18 cellular contexts compared by ENCODE assay signal in the genomic region with DNA sequence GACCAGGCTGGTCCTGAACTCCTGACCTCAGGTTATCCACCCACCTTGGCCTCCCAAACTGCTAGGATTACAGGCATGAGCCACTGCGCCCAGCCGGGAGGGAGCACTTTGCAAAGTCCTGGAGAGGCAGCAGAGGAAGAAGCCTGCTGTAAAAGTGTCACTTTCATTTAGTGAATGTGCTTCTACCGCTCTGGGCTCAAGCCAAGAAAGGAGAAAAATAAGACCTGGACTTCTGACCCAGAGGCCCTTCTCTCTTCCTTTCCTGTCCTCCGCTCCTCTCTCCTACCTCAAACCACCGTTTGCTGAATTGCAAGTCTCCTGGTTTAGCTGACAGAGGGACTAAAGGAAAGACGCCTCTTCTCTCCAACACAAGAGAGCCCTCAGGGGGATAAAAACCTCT.
DNase-seq lines count a peak whose midpoint lies in the region; ATAC-seq and TF ChIP-seq lines count a peak whose summit lies in the region.
"Had no signal": no experiment of that assay in that cellular context is flagged by ENCODE, and none has a peak within 500 bp of the region (broad histone marks: within the 10 kb centered on the region; RNA-seq: fewer than 3 reads in every experiment).

No MANE protein-coding gene starts in this region.

- H4K20me1 ChIP-seq in BLaER1: no peaks in the 10 kb centered on the region
- no peaks in the 10 kb centered on the region for H4K20me1 ChIP-seq in OCI-LY7 (ENCODE audit: insufficient read depth, low read length)

- no peak for ATAC-seq in upper lobe of left lung (ENCODE audit: low FRiP score in 2 of 2)
- ATAC-seq: HCT116, Panc1, T-cell had no signal

- no peaks in the 10 kb centered on the region for H3K9me2 ChIP-seq in OCI-LY7 (ENCODE audit: insufficient read depth, low read length)

- TF ChIP-seq CTCF in endodermal cell (conservative IDR thresholded peaks at IDR 0.05) (no peak), mesothelial cell of epicardium (IDR thresholded peaks at IDR 0.05; ENCODE audit: unreplicated experiment) (no peak), upper lobe of left lung (IDR thresholded peaks at IDR 0.05) (no peak), OCI-LY7 (conservative IDR thresholded peaks at IDR 0.05; ENCODE audit: low read length) (no peak)

- peaks cover 40% of the 10 kb centered on the region for H3K4me1 ChIP-seq in BLaER1
- peaks cover 16% of the 10 kb centered on the region for H3K4me1 ChIP-seq in endodermal cell (ENCODE audit: control insufficient read depth, insufficient read depth, low read length)
- no peaks in the 10 kb centered on the region for H3K4me1 ChIP-seq in upper lobe of left lung
- H3K4me1 ChIP-seq in OCI-LY7 (ENCODE audit: insufficient read depth, low read length, poor library complexity, severe bottlenecking): no peaks in the 10 kb centered on the region

- H3K4me3 ChIP-seq in BLaER1 (no peak overlapping the region), endodermal cell (ENCODE audit: low read length) (no peak overlapping the region), upper lobe of left lung (no peak overlapping the region), OCI-LY7 (ENCODE audit: low read depth, low read length, poor library complexity, severe bottlenecking) (no peak overlapping the region)
- H3K4me3 ChIP-seq: GM23248 had no signal

- H3K79me2 ChIP-seq in OCI-LY7 (ENCODE audit: insufficient read depth, low read depth, low read length): no peaks in the 10 kb centered on the region

- H3K9ac ChIP-seq in BLaER1: no peak overlapping the region
- H3K9ac ChIP-seq in endodermal cell (ENCODE audit: extremely low read depth, low read length, poor library complexity, severe bottlenecking): no peak overlapping the region
- H3K9ac ChIP-seq: GM23248 had no signal

- TF ChIP-seq EP300 in upper lobe of left lung (IDR thresholded peaks at IDR 0.05): no peak

- no TSS peak for BruUV-seq in OCI-LY7 (replicated peaks; lab: Mats Ljungman, UMichigan)

- no peak overlapping the region for H3K27ac ChIP-seq in BLaER1
- H3K27ac ChIP-seq in endodermal cell (ENCODE audit: low read depth, low read length): no peak overlapping the region
- H3K27ac ChIP-seq in upper lobe of left lung: no peak overlapping the region
- no peak overlapping the region for H3K27ac ChIP-seq in OCI-LY7 (ENCODE audit: low read depth, low read length, poor library complexity, severe bottlenecking)
- H3K27ac ChIP-seq: GM23248 had no signal

- POLR2A ChIA-PET in OCI-LY7 (lab: Charles Lee): no interaction called here

- H3K27ac Mint-ChIP-seq in endodermal cell (peak overlapping the region; percentile 86), mesothelial cell of epicardium (peak overlapping the region; percentile 21)
- H3K27ac Mint-ChIP-seq: CD4-positive, alpha-beta T cell; T-cell had no signal

- H3K4me3 Mint-ChIP-seq in endodermal cell: no peak overlapping the region
- no peak overlapping the region for H3K4me3 Mint-ChIP-seq in mesothelial cell of epicardium
- H3K4me3 Mint-ChIP-seq: CD4-positive, alpha-beta T cell; T-cell had no signal

- intact Hi-C loops in OCI-LY7 (cut with micrococcal nuclease; ENCODE audit: unreplicated experiment): no loop called here

- 61 to 75% methylated on average over 6 of the region's 6 CpGs for WGBS in endodermal cell (ENCODE audit: insufficient coverage in 1 of 2, insufficient read length in 1 of 2), 2 experiments
- WGBS in upper lobe of left lung, 2 donors: 66 to 83% methylated on average over 6 of the region's 6 CpGs

- H3K36me3 ChIP-seq in BLaER1 (no peaks in the 10 kb centered on the region), endodermal cell (ENCODE audit: control insufficient read depth, insufficient read depth, low read length) (no peaks in the 10 kb centered on the region), upper lobe of left lung (no peaks in the 10 kb centered on the region), OCI-LY7 (ENCODE audit: insufficient read depth, low read length) (no peaks in the 10 kb centered on the region)

- peak overlapping the region; percentile 58 for H3K4me2 ChIP-seq in BLaER1
- no peak overlapping the region for H3K4me2 ChIP-seq in OCI-LY7 (ENCODE audit: low read length)

- H3K4me1 Mint-ChIP-seq in endodermal cell: peaks cover 23% of the 10 kb centered on the region
- H3K4me1 Mint-ChIP-seq in mesothelial cell of epicardium: peaks cover 34% of the 10 kb centered on the region
- H3K4me1 Mint-ChIP-seq: T-cell had no signal

- no peak for TF ChIP-seq POLR2A in upper lobe of left lung (IDR thresholded peaks at IDR 0.05)

- peaks cover 10% of the 10 kb centered on the region for H3K27me3 Mint-ChIP-seq in endodermal cell (ENCODE audit: insufficient read depth)
- H3K27me3 Mint-ChIP-seq in mesothelial cell of epicardium (ENCODE audit: low read depth): peaks cover 6% of the 10 kb centered on the region

- H3K9me3 Mint-ChIP-seq in endodermal cell (no peaks in the 10 kb centered on the region), mesothelial cell of epicardium (no peaks in the 10 kb centered on the region)
- H3K9me3 Mint-ChIP-seq: CD4-positive, alpha-beta T cell; T-cell had no signal

- H3K36me3 Mint-ChIP-seq in endodermal cell (ENCODE audit: low read depth) (no peaks in the 10 kb centered on the region), mesothelial cell of epicardium (no peaks in the 10 kb centered on the region)
- H3K36me3 Mint-ChIP-seq: T-cell had no signal

- H3K9me3 ChIP-seq in BLaER1 (no peaks in the 10 kb centered on the region), endodermal cell (ENCODE audit: control insufficient read depth, low read length) (no peaks in the 10 kb centered on the region), upper lobe of left lung (no peaks in the 10 kb centered on the region), OCI-LY7 (ENCODE audit: low read length) (no peaks in the 10 kb centered on the region)

- CTCF ChIA-PET in OCI-LY7 (lab: Charles Lee; ENCODE audit: unreplicated experiment): no interaction called here

- H2AFZ ChIP-seq in OCI-LY7 (ENCODE audit: low read length): no peak overlapping the region
- H2AFZ ChIP-seq: GM23248 had no signal

- DNase-seq in ELF-1 (ENCODE audit: low read depth, low spot score): peak; percentile 29
- DNase-seq in endodermal cell: no peak
- DNase-seq in mesothelial cell of epicardium (ENCODE audit: low spot score in 2 of 2, unreplicated experiment in 2 of 2): no peak
- no peak for DNase-seq in upper lobe of left lung
- no peak for DNase-seq in iPS-NIHi7 (ENCODE audit: extremely low spot score)
- DNase-seq in OCI-LY7 (ENCODE audit: low spot score): no peak
- DNase-seq: ACHN; Calu3; CD4-positive, alpha-beta T cell; DMS79; GM23248; KBM-7; MV-4-11; NCI-H774; T-cell had no signal

- H3K27me3 ChIP-seq in BLaER1 (no peaks in the 10 kb centered on the region), endodermal cell (ENCODE audit: control insufficient read depth, insufficient read depth, low read length, poor library complexity, severe bottlenecking) (no peaks in the 10 kb centered on the region), upper lobe of left lung (no peaks in the 10 kb centered on the region)
